In genomic region chr12:122757568-122757967, GRCh38 we compare ENCODE assay signal across 19 cellular contexts. TPM values are rescaled to one million over a fixed set of nuclear protein-coding genes. Genes with fewer than 3 reads are reported as not detected.
A peak's percentile ranks its signal among the peaks of the same experiment; 100 is the strongest.
DNase-seq lines count a peak whose midpoint lies in the region; ATAC-seq and TF ChIP-seq lines count a peak whose summit lies in the region.
"Had no signal": no experiment of that assay in that cellular context is flagged by ENCODE, and none has a peak within 500 bp of the region (broad histone marks: within the 10 kb centered on the region; RNA-seq: fewer than 3 reads in every experiment).

No MANE protein-coding gene starts in this region.

- peaks cover 54% of the 10 kb centered on the region for H4K20me1 ChIP-seq in Loucy (ENCODE audit: insufficient read depth, low read length, poor library complexity, severe bottlenecking)

- peaks cover 37% of the 10 kb centered on the region for H3K4me1 Mint-ChIP-seq in activated CD8-positive, alpha-beta memory T cell treated with anti-CD3 and anti-CD28 coated beads, Interleukin-2, amount 10 ng/mL, durations not matched to agents 7 days and 5 days
- peaks cover 34% of the 10 kb centered on the region for H3K4me1 Mint-ChIP-seq in activated T-helper 17 cell treated with anti-CD3 and anti-CD28 coated beads, Interleukin-2, amount 50 U/mL, for 72 hours
- H3K4me1 Mint-ChIP-seq in naive thymus-derived CD4-positive, alpha-beta T cell = peaks cover 39 to 62% (median 55%) of the 10 kb centered on the region in 7 donors

- no peaks in the 10 kb centered on the region for H3K27me3 ChIP-seq in Loucy (ENCODE audit: insufficient read depth, low read length, poor library complexity, severe bottlenecking)
- H3K27me3 ChIP-seq in naive thymus-derived CD4-positive, alpha-beta T cell (ENCODE audit: control insufficient read depth in 2 of 2, insufficient read depth in 2 of 2, low read length in 2 of 2) = no peaks in the 10 kb centered on the region
- H3K27me3 ChIP-seq: BLaER1 had no signal

- no peak overlapping the region for H3K4me3 ChIP-seq in Loucy (ENCODE audit: low read length, poor library complexity, severe bottlenecking)
- no peak overlapping the region for H3K4me3 ChIP-seq in naive thymus-derived CD4-positive, alpha-beta T cell (ENCODE audit: low read length)
- H3K4me3 ChIP-seq: BLaER1, GM12878, GM23248 had no signal

- no peak for ATAC-seq in activated CD8-positive, alpha-beta memory T cell treated with anti-CD3 and anti-CD28 coated beads, Interleukin-2, amount 10 ng/mL, durations not matched to agents 7 days and 5 days
- ATAC-seq in activated T-helper 17 cell treated with anti-CD3 and anti-CD28 coated beads, Interleukin-2, amount 50 U/mL, for 72 hours (replicated peaks) = no peak
- ATAC-seq in naive thymus-derived CD4-positive, alpha-beta T cell = no peak
- ATAC-seq: GM12878 had no signal

- H3K4me3 Mint-ChIP-seq in activated CD8-positive, alpha-beta memory T cell treated with anti-CD3 and anti-CD28 coated beads, Interleukin-2, amount 10 ng/mL, durations not matched to agents 7 days and 5 days = no peak overlapping the region
- no peak overlapping the region for H3K4me3 Mint-ChIP-seq in activated T-helper 17 cell treated with anti-CD3 and anti-CD28 coated beads, Interleukin-2, amount 50 U/mL, for 72 hours
- H3K4me3 Mint-ChIP-seq in naive thymus-derived CD4-positive, alpha-beta T cell = no peak overlapping the region

- no peak for DNase-seq in activated CD8-positive, alpha-beta memory T cell treated with anti-CD3 and anti-CD28 coated beads, Interleukin-2, amount 10 ng/mL, durations not matched to agents 7 days and 5 days
- no peak for DNase-seq in activated CD8-positive, alpha-beta memory T cell treated with anti-CD3 and anti-CD28 coated beads, Interleukin-2, amount 50 U/mL, for 4 hours
- no peak for DNase-seq in naive thymus-derived CD4-positive, alpha-beta T cell
- DNase-seq in hypothalamus (lab: John Stamatoyannopoulos, UW) (no peak), NCI-H2029 treated with DMSO at 0.1 percent for 48 hours (lab: John Stamatoyannopoulos, UW) (no peak), HuH-7.5 (ENCODE audit: low spot score) (no peak)
- DNase-seq: DMS 273 treated with DMSO at 0.1 percent for 48 hours, GDM1, GM23248, HCEC 1CT, NCI-H1436 treated with DMSO at 0.1 percent for 48 hours, NCI-H510A treated with DMSO at 0.1 percent for 48 hours, NCI-H82 had no signal

- H3K9me2 ChIP-seq in Loucy (replicated peaks; ENCODE audit: low read depth, low read length) = no peaks in the 10 kb centered on the region

- H3K4me1 ChIP-seq in Loucy (ENCODE audit: insufficient read depth, low read length, poor library complexity, severe bottlenecking) = peaks cover 41% of the 10 kb centered on the region
- H3K4me1 ChIP-seq in naive thymus-derived CD4-positive, alpha-beta T cell (ENCODE audit: control insufficient read depth in 2 of 2, insufficient read depth in 2 of 2, low read length in 2 of 2) = peaks cover 12 to 16% of the 10 kb centered on the region in 2 donors

- no peak overlapping the region for H2AFZ ChIP-seq in Loucy (ENCODE audit: low read length)
- H2AFZ ChIP-seq: GM23248 had no signal

- H3K9me3 ChIP-seq in Loucy (ENCODE audit: insufficient read depth, low read depth, low read length) = no peaks in the 10 kb centered on the region
- no peaks in the 10 kb centered on the region for H3K9me3 ChIP-seq in naive thymus-derived CD4-positive, alpha-beta T cell (ENCODE audit: control insufficient read depth in 2 of 3, low read length in 3 of 3)
- H3K9me3 ChIP-seq: BLaER1 had no signal

- no peaks in the 10 kb centered on the region for H3K27me3 Mint-ChIP-seq in activated CD8-positive, alpha-beta memory T cell treated with anti-CD3 and anti-CD28 coated beads, Interleukin-2, amount 10 ng/mL, durations not matched to agents 7 days and 5 days
- no peaks in the 10 kb centered on the region for H3K27me3 Mint-ChIP-seq in activated T-helper 17 cell treated with anti-CD3 and anti-CD28 coated beads, Interleukin-2, amount 50 U/mL, for 72 hours
- H3K27me3 Mint-ChIP-seq in naive thymus-derived CD4-positive, alpha-beta T cell = no peaks in the 10 kb centered on the region

- intact Hi-C loops in naive thymus-derived CD4-positive, alpha-beta T cell (cut with micrococcal nuclease) = loop anchor here (10.0 kb wide), 2 partner anchors 423 to 607 kb away; partner anchors contain the start of gene SBNO1 (in 1 of the 2)

- CTCF ChIA-PET in activated CD8-positive, alpha-beta memory T cell treated with anti-CD3 and anti-CD28 coated beads, Interleukin-2, amount 10 ng/mL, durations not matched to agents 7 days and 5 days (lab: Charles Lee) = interaction anchor here (1.0 to 1.3 kb wide), 2 partner anchors 24 to 36 kb away, joined by 3 to 5 read pairs; no protein-coding TSS in a partner anchor
- CTCF ChIA-PET in naive thymus-derived CD4-positive, alpha-beta T cell (lab: Charles Lee) = interaction anchor here (1.1 kb wide), 1 partner anchor 358 kb away, joined by 4 read pairs; no protein-coding TSS in a partner anchor

- no peak overlapping the region for H3K9ac ChIP-seq in Loucy (ENCODE audit: low read depth, low read length, poor library complexity, severe bottlenecking)
- H3K9ac ChIP-seq: BLaER1 had no signal

- H3K4me2 ChIP-seq in Loucy (ENCODE audit: low read depth, low read length, poor library complexity, severe bottlenecking) = peak overlapping the region; percentile 38
- H3K4me2 ChIP-seq: BLaER1 had no signal

- TF ChIP-seq CTCF in Loucy (conservative IDR thresholded peaks at IDR 0.05; ENCODE audit: low read length) = no peak

- peak overlapping the region; percentile 49 for H3K27ac Mint-ChIP-seq in activated CD8-positive, alpha-beta memory T cell treated with anti-CD3 and anti-CD28 coated beads, Interleukin-2, amount 10 ng/mL, durations not matched to agents 7 days and 5 days
- H3K27ac Mint-ChIP-seq in activated T-helper 17 cell treated with anti-CD3 and anti-CD28 coated beads, Interleukin-2, amount 50 U/mL, for 72 hours = peak overlapping the region; percentile 77
- H3K27ac Mint-ChIP-seq in naive thymus-derived CD4-positive, alpha-beta T cell = peak overlapping the region in 5 of 9 donors; percentile 9 to 64 (median 21)

- H3K9me3 Mint-ChIP-seq in activated CD8-positive, alpha-beta memory T cell treated with anti-CD3 and anti-CD28 coated beads, Interleukin-2, amount 10 ng/mL, durations not matched to agents 7 days and 5 days (ENCODE audit: low read depth) = no peaks in the 10 kb centered on the region
- H3K9me3 Mint-ChIP-seq in activated T-helper 17 cell treated with anti-CD3 and anti-CD28 coated beads, Interleukin-2, amount 50 U/mL, for 72 hours = no peaks in the 10 kb centered on the region
- H3K9me3 Mint-ChIP-seq in naive thymus-derived CD4-positive, alpha-beta T cell = no peaks in the 10 kb centered on the region

- no peak overlapping the region for H3K27ac ChIP-seq in naive thymus-derived CD4-positive, alpha-beta T cell (ENCODE audit: low read depth, low read length)
- H3K27ac ChIP-seq: BLaER1, GM23248 had no signal

- peaks cover 37% of the 10 kb centered on the region; the same call in 1 of the 2 replicates for H3K36me3 ChIP-seq in Loucy (ENCODE audit: insufficient read depth, low read length)
- peaks cover 13 to 72% (median 21%) of the 10 kb centered on the region in 3 experiments for H3K36me3 ChIP-seq in naive thymus-derived CD4-positive, alpha-beta T cell (ENCODE audit: control insufficient read depth in 2 of 3, insufficient read depth in 3 of 3, low read length in 3 of 3)

- H3F3A ChIP-seq in Loucy (ENCODE audit: low read depth) = no peaks in the 10 kb centered on the region

- H3K79me2 ChIP-seq in Loucy (ENCODE audit: insufficient read depth, low read length) = peaks cover 85% of the 10 kb centered on the region

- H3K36me3 Mint-ChIP-seq in activated CD8-positive, alpha-beta memory T cell treated with anti-CD3 and anti-CD28 coated beads, Interleukin-2, amount 10 ng/mL, durations not matched to agents 7 days and 5 days = peaks cover 50% of the 10 kb centered on the region
- H3K36me3 Mint-ChIP-seq in activated T-helper 17 cell treated with anti-CD3 and anti-CD28 coated beads, Interleukin-2, amount 50 U/mL, for 72 hours (ENCODE audit: low read depth) = peaks cover 99% of the 10 kb centered on the region
- peaks cover 3 to 40% (median 31%) of the 10 kb centered on the region in 5 donors for H3K36me3 Mint-ChIP-seq in naive thymus-derived CD4-positive, alpha-beta T cell

- POLR2A ChIA-PET in naive thymus-derived CD4-positive, alpha-beta T cell (lab: Charles Lee) = interaction anchor here (0.6 kb wide), 1 partner anchor 33 kb away, joined by 3 read pairs; no protein-coding TSS in a partner anchor

RNA-seq across cellular contexts. Expression of gene DENR, which starts 4.9 kb away (rescaled TPM):
- 10 to 100 TPM; 50.2 to 65.9 TPM for total RNA-seq in activated CD8-positive, alpha-beta memory T cell treated with anti-CD3 and anti-CD28 coated beads, Interleukin-2, amount 10 ng/mL, durations not matched to agents 7 days and 5 days
- total RNA-seq in activated T-helper 17 cell treated with anti-CD3 and anti-CD28 coated beads, Interleukin-2, amount 50 U/mL, for 72 hours = 10 to 100 TPM; 65.3 to 78.9 TPM
- 10 to 100 TPM; 29.5 to 65.5 (median 46.1) TPM for total RNA-seq in naive thymus-derived CD4-positive, alpha-beta T cell
- 10 to 100 TPM; 54.7 to 75.8 TPM for polyA plus RNA-seq in naive thymus-derived CD4-positive, alpha-beta T cell

RNA-seq across cellular contexts. Expression of gene CCDC62, which starts 16.8 kb away (rescaled TPM):
- total RNA-seq in activated CD8-positive, alpha-beta memory T cell treated with anti-CD3 and anti-CD28 coated beads, Interleukin-2, amount 10 ng/mL, durations not matched to agents 7 days and 5 days = under 1 TPM; 0.26 to 0.67 TPM
- 1 to 10 TPM; 1.0 to 3.8 TPM for total RNA-seq in activated T-helper 17 cell treated with anti-CD3 and anti-CD28 coated beads, Interleukin-2, amount 50 U/mL, for 72 hours
- total RNA-seq in naive thymus-derived CD4-positive, alpha-beta T cell = 1 to 10 TPM in 2 of 5 experiments, under 1 TPM in 3; 0.27 to 2.2 (median 0.93) TPM
- polyA plus RNA-seq in naive thymus-derived CD4-positive, alpha-beta T cell = under 1 TPM in 1 of 2 donors, not detected in 1; 0.61 TPM
- polyA plus RNA-seq: GM23248 had no signal

RNA-seq across cellular contexts. Expression of gene HCAR1, which starts 26.9 kb away (rescaled TPM):
- total RNA-seq in activated CD8-positive, alpha-beta memory T cell treated with anti-CD3 and anti-CD28 coated beads, Interleukin-2, amount 10 ng/mL, durations not matched to agents 7 days and 5 days = under 1 TPM; 0.06 to 0.23 TPM
- total RNA-seq in activated T-helper 17 cell treated with anti-CD3 and anti-CD28 coated beads, Interleukin-2, amount 50 U/mL, for 72 hours = under 1 TPM in 1 of 2 donors, not detected in 1; 0.64 TPM
- total RNA-seq in naive thymus-derived CD4-positive, alpha-beta T cell = 1 to 10 TPM in 1 of 5 experiments, under 1 TPM in 1, not detected in 3; 0.12 to 2.8 TPM
- not detected for polyA plus RNA-seq in naive thymus-derived CD4-positive, alpha-beta T cell
- total RNA-seq: A172, GM23248 had no signal
- polyA plus RNA-seq: GM23248 had no signal

RNA-seq across cellular contexts. Expression of gene HCAR3, which starts 41.0 kb away (rescaled TPM):
- under 1 TPM in 1 of 2 experiments, not detected in 1; 0.09 TPM for total RNA-seq in activated CD8-positive, alpha-beta memory T cell treated with anti-CD3 and anti-CD28 coated beads, Interleukin-2, amount 10 ng/mL, durations not matched to agents 7 days and 5 days
- total RNA-seq in activated T-helper 17 cell treated with anti-CD3 and anti-CD28 coated beads, Interleukin-2, amount 50 U/mL, for 72 hours = not detected
- 10 to 100 TPM in 1 of 5 experiments, 1 to 10 TPM in 1, under 1 TPM in 1, not detected in 2; 0.22 to 24.6 (median 3.2) TPM for total RNA-seq in naive thymus-derived CD4-positive, alpha-beta T cell
- polyA plus RNA-seq in naive thymus-derived CD4-positive, alpha-beta T cell = not detected
- total RNA-seq: A172, GM23248, HT1080 had no signal
- polyA plus RNA-seq: GM23248 had no signal

RNA-seq across cellular contexts. Expression of gene HCAR2, which starts 54.4 kb away (rescaled TPM):
- not detected for total RNA-seq in activated CD8-positive, alpha-beta memory T cell treated with anti-CD3 and anti-CD28 coated beads, Interleukin-2, amount 10 ng/mL, durations not matched to agents 7 days and 5 days
- total RNA-seq in activated T-helper 17 cell treated with anti-CD3 and anti-CD28 coated beads, Interleukin-2, amount 50 U/mL, for 72 hours = not detected
- 10 to 100 TPM in 1 of 5 experiments, 1 to 10 TPM in 1, under 1 TPM in 1, not detected in 2; 0.22 to 11.9 (median 1.5) TPM for total RNA-seq in naive thymus-derived CD4-positive, alpha-beta T cell
- not detected for polyA plus RNA-seq in naive thymus-derived CD4-positive, alpha-beta T cell
- total RNA-seq: A172, GM23248, HT1080 had no signal
- polyA plus RNA-seq: GM23248 had no signal

Comparison
In these comparisons a context has a peak if more than half of its experiments do, and no peak if none do; other contexts are left out.
1. H3K27ac Mint-ChIP-seq: peak in every context shown above with its lines; median percentile 77 in activated T-helper 17 cell treated with anti-CD3 and anti-CD28 coated beads, Interleukin-2, amount 50 U/mL, for 72 hours; 49 in activated CD8-positive, alpha-beta memory T cell treated with anti-CD3 and anti-CD28 coated beads, Interleukin-2, amount 10 ng/mL, durations not matched to agents 7 days and 5 days; 21 in naive thymus-derived CD4-positive, alpha-beta T cell.